24 cellular contexts compared by ENCODE assay signal in genomic region chr4:154189346-154189745, GRCh38.
DNase-seq lines count a peak whose midpoint lies in the region; ATAC-seq and TF ChIP-seq lines count a peak whose summit lies in the region.
"Had no signal": no experiment of that assay in that cellular context is flagged by ENCODE, and none has a peak within 500 bp of the region (broad histone marks: within the 10 kb centered on the region; RNA-seq: fewer than 3 reads in every experiment).

No MANE protein-coding gene starts in this region.

- no peaks in the 10 kb centered on the region for H3K79me1 ChIP-seq in mesendoderm (ENCODE audit: low read length)

- H3K79me2 ChIP-seq in mesendoderm (ENCODE audit: control insufficient read depth, insufficient read depth, low read length), result no peaks in the 10 kb centered on the region

- H3K36me3 ChIP-seq in adipocyte (ENCODE audit: control insufficient read depth, insufficient read depth, low read length, severe bottlenecking) (no peaks in the 10 kb centered on the region), mesendoderm (ENCODE audit: control insufficient read depth, insufficient read depth, low read length) (no peaks in the 10 kb centered on the region)
- no peaks in the 10 kb centered on the region for H3K36me3 ChIP-seq in CD8-positive, alpha-beta memory T cell (ENCODE audit: insufficient read depth, low read length)
- H3K36me3 ChIP-seq: adrenal gland, lower lobe of right lung, neural progenitor cell, right atrium auricular region, spleen had no signal

- no peak overlapping the region for H3K4me3 Mint-ChIP-seq in CD8-positive, alpha-beta memory T cell
- H3K4me3 Mint-ChIP-seq: activated CD8-positive, alpha-beta memory T cell treated with anti-CD3 and anti-CD28 coated beads, Interleukin-2, amount 10 ng/mL, durations not matched to agents 7 days and 5 days; activated T-cell treated with anti-CD3 and anti-CD28 coated beads, Interleukin-2, amount 50 U/mL, for 72 hours; neural progenitor cell; type B pancreatic cell; WTC11 had no signal

- no peak overlapping the region for H3K23ac ChIP-seq in mesendoderm (ENCODE audit: low read length)

- CTCF ChIA-PET in CD8-positive, alpha-beta memory T cell (lab: Charles Lee), result no interaction called here

- no CpG with 5 or more reads among the region's 4 CpGs for WGBS in mesendoderm (ENCODE audit: extremely low coverage, insufficient coverage, low lambda C conversion rate)

- H3K56ac ChIP-seq in mesendoderm (ENCODE audit: low read length), result no peak overlapping the region

- H3K27ac ChIP-seq in mesendoderm (ENCODE audit: low read depth, low read length), result no peak overlapping the region
- no peak overlapping the region for H3K27ac ChIP-seq in CD8-positive, alpha-beta memory T cell (ENCODE audit: low read depth, low read length)
- H3K27ac ChIP-seq: adrenal gland, lower lobe of right lung, neural progenitor cell, right atrium auricular region, spleen had no signal

- no peak overlapping the region for H2BK5ac ChIP-seq in mesendoderm (ENCODE audit: low read length)

- H3K4me1 Mint-ChIP-seq in CD8-positive, alpha-beta memory T cell, result no peaks in the 10 kb centered on the region
- H3K4me1 Mint-ChIP-seq: activated CD8-positive, alpha-beta memory T cell treated with anti-CD3 and anti-CD28 coated beads, Interleukin-2, amount 10 ng/mL, durations not matched to agents 7 days and 5 days had no signal

- H2BK15ac ChIP-seq in mesendoderm (replicated peaks; ENCODE audit: low read depth), result no peak overlapping the region

- H3K27me3 Mint-ChIP-seq in CD8-positive, alpha-beta memory T cell, result peaks cover 0 to 2% of the 10 kb centered on the region in 2 donors
- H3K27me3 Mint-ChIP-seq: activated CD8-positive, alpha-beta memory T cell treated with anti-CD3 and anti-CD28 coated beads, Interleukin-2, amount 10 ng/mL, durations not matched to agents 7 days and 5 days; type B pancreatic cell had no signal

- no peak overlapping the region for H4K8ac ChIP-seq in mesendoderm (ENCODE audit: low read depth, low read length)

- peak; percentile 58 for DNase-seq in AG20443 (ENCODE audit: low spot score)
- DNase-seq in LHCN-M2 (ENCODE audit: low read depth), result peak; percentile 72
- DNase-seq in adipocyte (ENCODE audit: low read depth), result peak; percentile 27
- peak; percentile 72 for DNase-seq in mesendoderm
- DNase-seq in NCI-H1694 treated with DMSO at 0.1 percent for 48 hours (lab: John Stamatoyannopoulos, UW), result no peak
- no peak for DNase-seq in CD8-positive, alpha-beta memory T cell
- DNase-seq: activated CD8-positive, alpha-beta memory T cell treated with anti-CD3 and anti-CD28 coated beads, Interleukin-2, amount 10 ng/mL, durations not matched to agents 7 days and 5 days; activated naive CD4-positive, alpha-beta T cell treated with Interleukin-2 at 50 U/mL for 16 hours; activated T-cell treated with anti-CD3 and anti-CD28 coated beads, Interleukin-2, amount 50 U/mL, for 72 hours; adrenal gland; head of caudate nucleus; lower lobe of right lung; NCI-H1436; SIG-M5; spleen; stimulated activated CD4-positive, alpha-beta T cell treated with anti-CD3 and anti-CD28 coated beads, Interleukin-2, amount 100 ng/mL, for 48 hours; T1000 had no signal

- no peak overlapping the region for H3K27ac Mint-ChIP-seq in CD8-positive, alpha-beta memory T cell
- H3K27ac Mint-ChIP-seq: activated CD8-positive, alpha-beta memory T cell treated with anti-CD3 and anti-CD28 coated beads, Interleukin-2, amount 10 ng/mL, durations not matched to agents 7 days and 5 days; activated T-cell treated with anti-CD3 and anti-CD28 coated beads, Interleukin-2, amount 50 U/mL, for 72 hours; neural progenitor cell; type B pancreatic cell; WTC11 had no signal

- H3K27me3 ChIP-seq in adipocyte (replicated peaks; ENCODE audit: control insufficient read depth, insufficient read depth, low read length) (no peaks in the 10 kb centered on the region), mesendoderm (ENCODE audit: insufficient read depth, low read length, poor library complexity) (no peaks in the 10 kb centered on the region)
- no peaks in the 10 kb centered on the region for H3K27me3 ChIP-seq in CD8-positive, alpha-beta memory T cell (ENCODE audit: insufficient read depth, low read length, poor library complexity, severe bottlenecking)
- H3K27me3 ChIP-seq: adrenal gland, neural progenitor cell, right atrium auricular region, spleen had no signal

- H3K4me2 ChIP-seq in mesendoderm (ENCODE audit: low read length), result no peak overlapping the region
- H3K4me2 ChIP-seq: neural progenitor cell had no signal

- H3K4me1 ChIP-seq in adipocyte (ENCODE audit: control insufficient read depth, insufficient read depth, low read length), result peaks cover 4% of the 10 kb centered on the region
- no peaks in the 10 kb centered on the region for H3K4me1 ChIP-seq in mesendoderm (ENCODE audit: control insufficient read depth, low read depth, low read length)
- no peaks in the 10 kb centered on the region for H3K4me1 ChIP-seq in CD8-positive, alpha-beta memory T cell (ENCODE audit: insufficient read depth, low read length)
- H3K4me1 ChIP-seq: adrenal gland, lower lobe of right lung, right atrium auricular region, spleen had no signal

- ATAC-seq in HG02610 (IDR thresholded peaks at IDR 0.05; ENCODE audit: unreplicated experiment) (no peak), GM18505 (IDR thresholded peaks at IDR 0.05; ENCODE audit: unreplicated experiment) (no peak)
- ATAC-seq: activated CD8-positive, alpha-beta memory T cell treated with anti-CD3 and anti-CD28 coated beads, Interleukin-2, amount 10 ng/mL, durations not matched to agents 7 days and 5 days; activated T-cell treated with anti-CD3 and anti-CD28 coated beads, Interleukin-2, amount 50 U/mL, for 72 hours; HCT116; lower lobe of right lung; WTC11 had no signal

- no peak overlapping the region for H3K18ac ChIP-seq in mesendoderm (ENCODE audit: low read length)

- H3K4me3 ChIP-seq in adipocyte (ENCODE audit: low read length), result no peak overlapping the region
- H3K4me3 ChIP-seq in mesendoderm (ENCODE audit: low read length), result no peak overlapping the region
- no peak overlapping the region for H3K4me3 ChIP-seq in CD8-positive, alpha-beta memory T cell (ENCODE audit: low read length)
- H3K4me3 ChIP-seq: adrenal gland, lower lobe of right lung, neural progenitor cell, right atrium auricular region, spleen had no signal

- no peak overlapping the region for H3K9ac ChIP-seq in adipocyte (ENCODE audit: low read length)
- no peak overlapping the region for H3K9ac ChIP-seq in mesendoderm (ENCODE audit: low read length)
- H3K9ac ChIP-seq: neural progenitor cell had no signal

- H2BK120ac ChIP-seq in mesendoderm (ENCODE audit: low read depth, low read length), result no peak overlapping the region

- no peak overlapping the region for H3K4ac ChIP-seq in mesendoderm (ENCODE audit: low read depth, low read length)

- peaks cover 0 to 1% (median 0%) of the 10 kb centered on the region in 5 donors for H3K9me3 Mint-ChIP-seq in CD8-positive, alpha-beta memory T cell
- H3K9me3 Mint-ChIP-seq: activated T-cell treated with anti-CD3 and anti-CD28 coated beads, Interleukin-2, amount 50 U/mL, for 72 hours; type B pancreatic cell had no signal

- H2AK5ac ChIP-seq in mesendoderm (ENCODE audit: low read length), result no peak overlapping the region

- POLR2A ChIA-PET in CD8-positive, alpha-beta memory T cell (lab: Charles Lee), result no interaction called here

- no peaks in the 10 kb centered on the region for H3K36me3 Mint-ChIP-seq in CD8-positive, alpha-beta memory T cell
- H3K36me3 Mint-ChIP-seq: activated CD8-positive, alpha-beta memory T cell treated with anti-CD3 and anti-CD28 coated beads, Interleukin-2, amount 10 ng/mL, durations not matched to agents 7 days and 5 days; neural progenitor cell; type B pancreatic cell; WTC11 had no signal

- no peak for TF ChIP-seq POLR2A in GM18505 (IDR thresholded peaks at IDR 0.05; ENCODE audit: borderline replicate concordance, extremely low read depth, insufficient read depth, insufficient read length)

- no peaks in the 10 kb centered on the region for H3K9me3 ChIP-seq in adipocyte (ENCODE audit: control insufficient read depth, low read length)
- no peaks in the 10 kb centered on the region for H3K9me3 ChIP-seq in CD8-positive, alpha-beta memory T cell (ENCODE audit: low read length)
- H3K9me3 ChIP-seq: adrenal gland, lower lobe of right lung, right atrium auricular region had no signal

- H4K5ac ChIP-seq in mesendoderm (ENCODE audit: low read length), result no peak overlapping the region

Comparison
In these comparisons a context has a peak if more than half of its experiments do, and no peak if none do; other contexts are left out.
1. DNase-seq: peak in AG20443 (single experiment), LHCN-M2 (single experiment), adipocyte (single experiment) and mesendoderm (single experiment); none in NCI-H1694 treated with DMSO at 0.1 percent for 48 hours (single experiment) and CD8-positive, alpha-beta memory T cell (0 of 5).